Comparison of ENCODE assay signal across 8 cellular contexts in the genomic region with DNA sequence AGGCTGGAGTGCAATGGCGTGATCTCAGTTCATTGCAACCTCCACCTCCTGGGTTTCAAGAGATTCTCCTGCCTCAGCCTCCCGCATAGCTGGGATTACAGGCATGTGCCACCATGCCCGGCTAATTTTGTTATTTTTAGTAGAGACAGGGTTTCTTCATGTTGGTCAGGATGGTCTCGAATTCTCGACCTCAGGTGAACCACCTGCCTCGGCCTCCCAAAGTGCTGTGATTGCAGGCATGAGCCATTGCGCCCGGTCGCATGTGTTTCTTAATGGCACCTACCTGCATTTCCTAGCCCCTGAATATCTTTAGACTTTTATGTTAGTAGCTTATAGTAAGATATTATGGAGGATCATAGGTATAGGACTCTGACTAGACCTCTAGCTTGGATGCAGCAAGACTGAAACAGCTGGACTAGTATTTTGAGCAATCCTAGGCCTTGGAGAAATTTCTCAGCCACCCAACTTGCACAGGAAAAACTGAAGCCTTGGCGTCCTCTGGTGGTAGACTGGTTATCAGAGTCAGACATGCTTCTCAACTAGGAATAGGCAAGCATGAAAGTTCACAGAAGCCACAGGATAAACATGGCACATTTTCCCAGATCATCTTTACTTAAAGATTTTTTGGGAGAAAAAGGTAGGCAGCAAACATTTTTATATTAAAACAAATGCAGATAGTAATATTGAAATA. TPM values are rescaled to one million over a fixed set of nuclear protein-coding genes. Genes with fewer than 3 reads are reported as not detected.
DNase-seq lines count a peak whose midpoint lies in the region; ATAC-seq and TF ChIP-seq lines count a peak whose summit lies in the region.

No MANE protein-coding gene starts in this region.

- no peaks in the 10 kb centered on the region for H3K9me3 ChIP-seq in adrenal gland (replicated peaks in 1 of 3)

- no peaks in the 10 kb centered on the region for H3K9me3 Mint-ChIP-seq in stimulated activated effector memory CD8-positive, alpha-beta T cell treated with anti-CD3 and anti-CD28 coated beads, Interleukin-12 subunit alpha, Interleukin-12 subunit beta, amount 100 ng/mL, for 72 hours

- no peaks in the 10 kb centered on the region for H3K27me3 ChIP-seq in adrenal gland

- peaks cover 0 to 33% of the 10 kb centered on the region in 2 donors for H3K36me3 ChIP-seq in adrenal gland (replicated peaks in 1 of 2)

- no peak overlapping the region for H3K4me3 ChIP-seq in adrenal gland

- intact Hi-C loops in Right ventricle myocardium inferior (cut with DNase I) = loop anchor here (5.0 to 10.0 kb wide), 3 partner anchors 40 to 242 kb away; a partner anchor contains a TSS
- intact Hi-C loops in cardiac septum (cut with DNase I) = no loop called here
- intact Hi-C loops in adrenal gland (cut with DNase I) = no loop called here

- peak overlapping the region; percentile 12 for H3K27ac Mint-ChIP-seq in stimulated activated effector memory CD8-positive, alpha-beta T cell treated with anti-CD3 and anti-CD28 coated beads, Interleukin-12 subunit alpha, Interleukin-12 subunit beta, amount 100 ng/mL, for 72 hours

- ATAC-seq in Right ventricle myocardium inferior = peak; percentile 80
- ATAC-seq in stimulated activated effector memory CD8-positive, alpha-beta T cell treated with anti-CD3 and anti-CD28 coated beads, Interleukin-12 subunit alpha, Interleukin-12 subunit beta, amount 100 ng/mL, for 72 hours = no peak

- H3K27ac ChIP-seq in adrenal gland = peak overlapping the region in 4 of 5 donors; percentile 13 to 30 (median 24)

- DNase-seq in Right ventricle myocardium inferior (ENCODE audit: missing footprints) (no peak), cardiac septum (ENCODE audit: low spot score) (no peak), NCI-H1092 treated with DMSO at 0.1 percent for 48 hours (lab: John Stamatoyannopoulos, UW) (peak; percentile 37), adrenal gland (peak; percentile 71 to 85 (median 78)), hepatic stellate cell (ENCODE audit: low spot score) (peak; percentile 72), OCI-M2 (lab: John Stamatoyannopoulos, UW; ENCODE audit: unreplicated experiment) (no peak)
- no peak for DNase-seq in stimulated activated effector memory CD8-positive, alpha-beta T cell treated with anti-CD3 and anti-CD28 coated beads, Interleukin-12 subunit alpha, Interleukin-12 subunit beta, amount 100 ng/mL, for 72 hours (ENCODE audit: low spot score in 2 of 2)
- no peak for DNase-seq in stimulated activated naive CD4-positive, alpha-beta T cell (lab: John Stamatoyannopoulos, UW)

- TF ChIP-seq CTCF in adrenal gland (IDR thresholded peaks at IDR 0.05) = peak; percentile 53 to 93 (median 78)

- no peak overlapping the region for H3K4me3 Mint-ChIP-seq in stimulated activated effector memory CD8-positive, alpha-beta T cell treated with anti-CD3 and anti-CD28 coated beads, Interleukin-12 subunit alpha, Interleukin-12 subunit beta, amount 100 ng/mL, for 72 hours

- peaks cover 0 to 10% of the 10 kb centered on the region in 2 donors for H3K4me1 ChIP-seq in adrenal gland (replicated peaks in 1 of 2)

- WGBS in adrenal gland, 4 donors = 78 to 86% (median 84%) methylated on average over 10 of the region's 10 CpGs

- TF ChIP-seq POLR2A in adrenal gland (IDR thresholded peaks at IDR 0.05) = no peak

- no peaks in the 10 kb centered on the region for H3K4me1 Mint-ChIP-seq in stimulated activated effector memory CD8-positive, alpha-beta T cell treated with anti-CD3 and anti-CD28 coated beads, Interleukin-12 subunit alpha, Interleukin-12 subunit beta, amount 100 ng/mL, for 72 hours

- peaks cover 74% of the 10 kb centered on the region for H3K36me3 Mint-ChIP-seq in stimulated activated effector memory CD8-positive, alpha-beta T cell treated with anti-CD3 and anti-CD28 coated beads, Interleukin-12 subunit alpha, Interleukin-12 subunit beta, amount 100 ng/mL, for 72 hours

RNA-seq across cellular contexts. Expression of a gene that starts 22.7 kb away (rescaled TPM):
- total RNA-seq in Right ventricle myocardium inferior = 0.24 TPM
- total RNA-seq in cardiac septum = 0.51 TPM
- 1 to 10 TPM in 7 of 8 donors, under 1 TPM in 1; 0.74 to 6.8 (median 2.4) TPM for total RNA-seq in adrenal gland
- 1 to 10 TPM in 2 of 3 donors, not detected in 1; 3.3 to 4.3 TPM for polyA plus RNA-seq in adrenal gland

RNA-seq across cellular contexts. Expression of a gene that starts 25.5 kb away (rescaled TPM):
- total RNA-seq in Right ventricle myocardium inferior (103 TPM), cardiac septum (77.4 TPM), adrenal gland (100 to 1,000 TPM in 2 of 8 donors, 10 to 100 TPM in 6; 49.7 to 176 (median 89.6) TPM)
- polyA plus RNA-seq in adrenal gland = 10 to 100 TPM; 22.0 to 90.4 (median 31.5) TPM

RNA-seq across cellular contexts. Expression of a gene that starts 30.4 kb away (rescaled TPM):
- total RNA-seq in Right ventricle myocardium inferior (0.22 TPM), cardiac septum (not detected), adrenal gland (under 1 TPM in 1 of 8 donors, not detected in 7; 0.38 TPM)
- under 1 TPM in 2 of 3 donors, not detected in 1; 0.16 to 0.24 TPM for polyA plus RNA-seq in adrenal gland

RNA-seq across cellular contexts. Expression of a gene that starts 38.0 kb away (rescaled TPM):
- 342 TPM for total RNA-seq in Right ventricle myocardium inferior
- 234 TPM for total RNA-seq in cardiac septum
- total RNA-seq in adrenal gland = 100 to 1,000 TPM in 7 of 8 donors, 10 to 100 TPM in 1; 95.8 to 144 (median 124) TPM
- 100 to 1,000 TPM; 145 to 385 (median 331) TPM for polyA plus RNA-seq in adrenal gland

RNA-seq across cellular contexts. Expression of a gene that starts 38.1 kb away (rescaled TPM):
- total RNA-seq in Right ventricle myocardium inferior (13.1 TPM), cardiac septum (14.3 TPM), adrenal gland (10 to 100 TPM; 16.8 to 32.7 (median 27.3) TPM)
- polyA plus RNA-seq in adrenal gland = 10 to 100 TPM in 1 of 3 donors, 1 to 10 TPM in 2; 8.2 to 23.3 (median 8.4) TPM

Comparison
In these comparisons a context has a peak if more than half of its experiments do, and no peak if none do; other contexts are left out.
1. DNase-seq: peak in NCI-H1092 treated with DMSO at 0.1 percent for 48 hours (single experiment), adrenal gland (7 of 7) and hepatic stellate cell (single experiment); none in Right ventricle myocardium inferior (single experiment), cardiac septum (single experiment), stimulated activated effector memory CD8-positive, alpha-beta T cell treated with anti-CD3 and anti-CD28 coated beads, Interleukin-12 subunit alpha, Interleukin-12 subunit beta, amount 100 ng/mL, for 72 hours (0 of 2), stimulated activated naive CD4-positive, alpha-beta T cell (0 of 6) and OCI-M2 (single experiment).